17 cellular contexts compared by ENCODE assay signal in genomic region chr12:65432606-65433005, GRCh38.
DNase-seq lines count a peak whose midpoint lies in the region; ATAC-seq, FAIRE-seq and TF ChIP-seq lines count a peak whose summit lies in the region.
"Had no signal": no experiment of that assay in that cellular context is flagged by ENCODE, and none has a peak within 500 bp of the region (broad histone marks: within the 10 kb centered on the region; RNA-seq: fewer than 3 reads in every experiment).

No MANE protein-coding gene starts in this region.

- peaks cover 49% of the 10 kb centered on the region for H3K4me1 ChIP-seq in PC-3 (ENCODE audit: insufficient read depth, low read length)
- H3K4me1 ChIP-seq in smooth muscle cell (ENCODE audit: low read depth) = peaks cover 16% of the 10 kb centered on the region

- 58% methylated on average over 2 of the region's 2 CpGs for WGBS in smooth muscle cell (ENCODE audit: low lambda C conversion rate)

- H3K36me3 ChIP-seq in PC-3 (ENCODE audit: low read depth, low read length) = no peaks in the 10 kb centered on the region
- no peaks in the 10 kb centered on the region for H3K36me3 ChIP-seq in smooth muscle cell (ENCODE audit: low read depth)

- H3F3A ChIP-seq in PC-3 (ENCODE audit: low read length, unreplicated experiment) (peaks cover 13% of the 10 kb centered on the region), smooth muscle cell (ENCODE audit: low read depth) (peaks cover 22% of the 10 kb centered on the region)

- H3K79me2 ChIP-seq in PC-3 (ENCODE audit: low read length) (no peaks in the 10 kb centered on the region), smooth muscle cell (ENCODE audit: low read depth) (peaks cover 14% of the 10 kb centered on the region)

- no TSS peak for BruUV-seq in PC-3 (replicated peaks; lab: Mats Ljungman, UMichigan)

- H3K27me3 ChIP-seq in PC-3 (ENCODE audit: low read length) (no peaks in the 10 kb centered on the region), smooth muscle cell (ENCODE audit: low read depth) (no peaks in the 10 kb centered on the region)

- TF ChIP-seq CTCF in PC-3 (conservative IDR thresholded peaks at IDR 0.05; ENCODE audit: low read depth, low read length) (no peak), fibroblast of villous mesenchyme (IDR thresholded peaks at IDR 0.05; ENCODE audit: insufficient read depth, low read depth, low read length) (no peak), smooth muscle cell (IDR thresholded peaks at IDR 0.05; ENCODE audit: borderline replicate concordance, insufficient read depth, poor library complexity, severe bottlenecking) (no peak)

- no peak for TF ChIP-seq POLR2A in GM12891 (IDR thresholded peaks at IDR 0.05; ENCODE audit: low read depth, low read length)

- H3K9ac ChIP-seq in PC-3 (ENCODE audit: low read length) (no peak overlapping the region), smooth muscle cell (ENCODE audit: low read depth) (no peak overlapping the region)

- H3K9me3 ChIP-seq in PC-3 (ENCODE audit: low read length) = no peaks in the 10 kb centered on the region
- H3K9me3 ChIP-seq in smooth muscle cell (replicated peaks; ENCODE audit: low read depth) = no peaks in the 10 kb centered on the region

- H4K20me1 ChIP-seq in PC-3 (ENCODE audit: low read length) = no peaks in the 10 kb centered on the region
- no peaks in the 10 kb centered on the region for H4K20me1 ChIP-seq in smooth muscle cell (ENCODE audit: low read depth)

- DNase-seq in NCI-H2171 treated with DMSO at 0.1 percent for 48 hours (lab: John Stamatoyannopoulos, UW) (peak; percentile 67), NCI-H2171 (lab: John Stamatoyannopoulos, UW) (no peak), PC-3 (peak; percentile 26), fibroblast of villous mesenchyme (ENCODE audit: low read depth) (peak; percentile 73), smooth muscle cell (lab: John Stamatoyannopoulos, UW; ENCODE audit: unreplicated experiment) (no peak), NCI-H2029 treated with DMSO at 0.1 percent for 48 hours (lab: John Stamatoyannopoulos, UW) (no peak), GM12891 (ENCODE audit: insufficient read length, low spot score) (no peak)
- DNase-seq in central memory CD4-positive, alpha-beta T cell = no peak
- DNase-seq: CD4-positive, alpha-beta memory T cell; GOT3; Kasumi-1; NCI-H1417; NCI-H187 treated with DMSO at 0.1 percent for 48 hours; NCI-H510A treated with DMSO at 0.1 percent for 48 hours; SHP77 treated with DMSO at 0.1 percent for 48 hours had no signal

- no peak for FAIRE-seq in GM12891 (lab: Jason Lieb, UNC)
- FAIRE-seq: GM18507 had no signal

- H3K4me2 ChIP-seq in PC-3 (ENCODE audit: low read length) (no peak overlapping the region), smooth muscle cell (peak overlapping the region; percentile 60)

- H2AFZ ChIP-seq in PC-3 (ENCODE audit: low read length) (no peak overlapping the region), smooth muscle cell (ENCODE audit: low read depth) (no peak overlapping the region)

- POLR2A ChIA-PET in PC-3 (lab: Charles Lee; ENCODE audit: unreplicated experiment) = no interaction called here

- intact Hi-C loops in PC-3 (cut with micrococcal nuclease) = loop anchor here (5.0 kb wide), 1 partner anchor 120 kb away; no protein-coding TSS in a partner anchor

- CTCF ChIA-PET in PC-3 (lab: Charles Lee) = no interaction called here

- no peaks in the 10 kb centered on the region for H3K9me2 ChIP-seq in PC-3 (replicated peaks; ENCODE audit: low read length)

- H3K4me3 ChIP-seq in PC-3 (ENCODE audit: low read length) (no peak overlapping the region), fibroblast of villous mesenchyme (ENCODE audit: low read depth, low read length) (no peak overlapping the region), smooth muscle cell (no peak overlapping the region)

- no peak overlapping the region for H3K27ac ChIP-seq in PC-3 (ENCODE audit: low read length)
- peak overlapping the region; percentile 71 for H3K27ac ChIP-seq in smooth muscle cell (ENCODE audit: low read depth)
- H3K27ac ChIP-seq: 22Rv1 had no signal

- ATAC-seq in PC-3 = no peak

TF ChIP-seq in GM12891, 5 proteins besides CTCF, POLR2A, EP300 and RAD21:
- TF ChIP-seq POLR2AphosphoS5 (IDR thresholded peaks at IDR 0.05; ENCODE audit: low read depth, low read length) = no peak

Comparison
In these comparisons a context has a peak if more than half of its experiments do, and no peak if none do; other contexts are left out.
1. DNase-seq: peak in NCI-H2171 treated with DMSO at 0.1 percent for 48 hours (single experiment), PC-3 (single experiment) and fibroblast of villous mesenchyme (single experiment); none in NCI-H2171 (single experiment), smooth muscle cell (single experiment), NCI-H2029 treated with DMSO at 0.1 percent for 48 hours (single experiment), GM12891 (single experiment) and central memory CD4-positive, alpha-beta T cell (single experiment).